ENCODE assay signal across 8 cellular contexts in the genomic region with DNA sequence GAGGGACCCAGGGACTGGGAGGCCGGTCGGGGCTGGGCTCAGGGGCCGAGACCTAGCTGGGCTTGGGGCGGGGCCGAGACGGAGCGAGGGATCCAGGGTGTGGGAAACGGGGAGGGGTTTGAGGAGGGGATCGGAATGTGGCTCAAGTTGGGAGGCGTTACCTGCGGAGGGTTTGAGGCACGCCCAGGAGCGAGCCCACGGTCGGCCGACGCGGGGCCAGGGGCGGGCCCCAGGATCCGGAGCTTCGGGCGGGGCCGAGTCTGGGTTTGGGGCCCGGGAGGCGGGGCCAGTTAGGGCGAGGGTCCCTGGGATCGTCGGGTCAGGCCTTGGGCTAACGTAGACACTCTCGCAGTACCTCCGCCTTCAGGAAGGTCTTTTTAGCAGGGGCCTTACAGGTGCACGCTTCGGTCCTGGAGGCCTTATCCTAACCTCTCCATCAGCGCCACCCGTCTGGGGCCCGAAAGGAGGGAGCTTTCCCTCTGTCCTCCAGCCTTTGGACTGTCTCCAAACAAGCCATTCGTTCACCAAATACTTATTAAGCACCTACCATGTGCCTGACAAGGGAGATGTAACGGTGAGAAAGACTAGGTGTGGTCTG.
DNase-seq lines count a peak whose midpoint lies in the region; ATAC-seq and TF ChIP-seq lines count a peak whose summit lies in the region.
"Not testable (repeated sequence)": the region's sequence is repeated elsewhere in the genome, so short reads cannot be mapped to it uniquely, and the experiment has no call there.

No MANE protein-coding gene starts in this region.

- CTCF ChIA-PET in WTC11 (lab: Charles Lee), result interaction anchor here (0.8 to 1.0 kb wide), 3 partner anchors 67 to 244 kb away, joined by 3 to 5 read pairs (median 3); no protein-coding TSS in a partner anchor

- not testable (repeated sequence) for H3K4me1 ChIP-seq in ES-I3 (ENCODE audit: insufficient read depth, low read length); colonic mucosa
- peaks cover 22% of the 10 kb centered on the region for H3K4me1 ChIP-seq in vagina

- H3K27me3 ChIP-seq in colonic mucosa, vagina: not testable (repeated sequence)

- H3K4me3 Mint-ChIP-seq in WTC11 (peak overlapping the region; percentile 87), osteocyte (ENCODE audit: unreplicated experiment) (peak overlapping the region; percentile 94)

- peak overlapping the region; percentile 79 for H3K9ac ChIP-seq in ES-I3 (ENCODE audit: low read depth, low read length)
- peak overlapping the region; percentile 21 to 46 for H3K9ac ChIP-seq in colonic mucosa (ENCODE audit: low read depth in 2 of 2, low read length in 2 of 2)

- TF ChIP-seq POLR2A in vagina (IDR thresholded peaks at IDR 0.05), result not testable (repeated sequence)

- H3K27ac Mint-ChIP-seq in WTC11, result peak overlapping the region; percentile 84
- peak overlapping the region; percentile 100 for H3K27ac Mint-ChIP-seq in osteocyte (ENCODE audit: unreplicated experiment)

- not testable (repeated sequence) for TF ChIP-seq CTCF in WTC11 (IDR thresholded peaks at IDR 0.05); colonic mucosa (IDR thresholded peaks at IDR 0.05); osteocyte (IDR thresholded peaks at IDR 0.05); vagina (IDR thresholded peaks at IDR 0.05)

- H3K36me3 ChIP-seq in ES-I3 (ENCODE audit: insufficient read depth, low read length); colonic mucosa; vagina: not testable (repeated sequence)

- H3K27ac ChIP-seq in colonic mucosa, result peak overlapping the region; percentile 76
- peak overlapping the region; percentile 84 for H3K27ac ChIP-seq in vagina

- DNase-seq in HT1080 (ENCODE audit: low read depth) (peak; percentile 85), NCI-H524 (lab: John Stamatoyannopoulos, UW) (peak; percentile 71 to 88), WTC11 (ENCODE audit: low spot score) (peak; percentile 97), vagina (ENCODE audit: extremely low spot score in 2 of 2) (peak in 1 of 2 donors; percentile 91)
- not testable (repeated sequence) for DNase-seq in colonic mucosa; osteocyte (ENCODE audit: extremely low spot score, unreplicated experiment)

- not testable (repeated sequence) for H3K9me3 ChIP-seq in ES-I3 (ENCODE audit: control insufficient read depth, insufficient read depth, low read length); colonic mucosa; iPS-18c (ENCODE audit: control insufficient read depth, insufficient read depth, low read length); vagina

- not testable (repeated sequence) for H3K9me3 Mint-ChIP-seq in WTC11; osteocyte (ENCODE audit: unreplicated experiment)

- peak overlapping the region; percentile 76 for H3K4me3 ChIP-seq in colonic mucosa
- peak overlapping the region; percentile 46; the same call in 1 of the 2 replicates for H3K4me3 ChIP-seq in iPS-18c (ENCODE audit: insufficient read depth, low read depth, low read length)
- H3K4me3 ChIP-seq in vagina, result peak overlapping the region; percentile 84 to 86

- intact Hi-C loops in colonic mucosa (cut with DNase I); vagina (cut with DNase I): not testable (repeated sequence)

- H3K4me1 Mint-ChIP-seq in WTC11 (peaks cover 18% of the 10 kb centered on the region), osteocyte (ENCODE audit: unreplicated experiment) (peaks cover 32% of the 10 kb centered on the region)

- not testable (repeated sequence) for H3K36me3 Mint-ChIP-seq in WTC11; osteocyte (ENCODE audit: unreplicated experiment)

- POLR2A ChIA-PET in WTC11 (lab: Charles Lee), result interaction anchor here (0.9 kb wide), 1 partner anchor 9 kb away, joined by 3 read pairs; no protein-coding TSS in a partner anchor

- H3K27me3 Mint-ChIP-seq in WTC11 (ENCODE audit: low read depth); osteocyte (ENCODE audit: unreplicated experiment): not testable (repeated sequence)

- not testable (repeated sequence) for ATAC-seq in WTC11

TF ChIP-seq in WTC11, 78 proteins besides CTCF, POLR2A, EP300 and RAD21:
- TF ChIP-seq, protein P1, sequence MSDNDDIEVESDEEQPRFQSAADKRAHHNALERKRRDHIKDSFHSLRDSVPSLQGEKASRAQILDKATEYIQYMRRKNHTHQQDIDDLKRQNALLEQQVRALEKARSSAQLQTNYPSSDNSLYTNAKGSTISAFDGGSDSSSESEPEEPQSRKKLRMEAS (CRISPR knock-in tag; IDR thresholded peaks at IDR 0.05), result peak; percentile 42; the same call in 1 of the 2 replicates
- peak; percentile 61; the same call in 1 of the 2 replicates for TF ChIP-seq SP1 (CRISPR knock-in tag; conservative IDR thresholded peaks at IDR 0.05)
TF ChIP-seq in WTC11: peak in this region for 2; not testable (repeated sequence) for 76.
